In the genomic region with DNA sequence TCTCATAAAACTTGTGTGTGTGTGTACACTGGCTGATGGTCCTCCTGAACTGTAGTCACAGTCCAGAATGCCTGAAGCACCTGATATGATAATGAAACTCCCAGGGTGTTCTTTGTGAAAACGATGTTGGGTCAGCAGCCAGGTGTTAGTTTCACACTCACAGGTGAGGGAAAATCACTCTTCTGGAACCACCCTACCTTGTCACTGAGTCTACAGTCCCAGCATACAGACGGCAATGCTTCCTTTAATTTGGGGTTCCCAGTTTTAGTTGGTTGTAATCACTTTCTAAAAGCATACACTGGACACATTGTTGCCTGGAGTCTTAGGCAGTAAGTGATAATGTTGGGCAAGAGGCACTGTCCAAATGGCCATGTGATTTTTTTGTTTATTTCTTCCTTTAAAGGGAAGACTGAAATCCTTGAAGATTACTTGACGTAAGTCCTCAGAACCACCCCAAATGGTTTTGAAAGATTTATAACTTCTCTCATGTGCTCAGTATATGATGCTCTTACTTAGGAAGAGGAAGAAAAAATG, we compare ENCODE assay signal across 9 cellular contexts. TPM values are rescaled to one million over a fixed set of nuclear protein-coding genes. Genes with fewer than 3 reads are reported as not detected.
A peak's percentile ranks its signal among the peaks of the same experiment; 100 is the strongest.
DNase-seq lines count a peak whose midpoint lies in the region; ATAC-seq and TF ChIP-seq lines count a peak whose summit lies in the region.
"Had no signal": no experiment of that assay in that cellular context is flagged by ENCODE, and none has a peak within 500 bp of the region (broad histone marks: within the 10 kb centered on the region; RNA-seq: fewer than 3 reads in every experiment).

No MANE protein-coding gene starts in this region.

- WGBS in heart left ventricle, 4 donors, result 48 to 61% (median 55%) methylated on average over 3 of the region's 3 CpGs
- 61 to 71% methylated on average over 3 of the region's 3 CpGs for WGBS in aorta, 2 donors

- CTCF ChIA-PET in CD4-positive, alpha-beta T cell (lab: Charles Lee), result no interaction called here

- no peaks in the 10 kb centered on the region for H3K36me3 Mint-ChIP-seq in CD4-positive, alpha-beta T cell (ENCODE audit: low read depth)

- no peaks in the 10 kb centered on the region for H3K27me3 ChIP-seq in heart left ventricle
- no peaks in the 10 kb centered on the region for H3K27me3 ChIP-seq in aorta (ENCODE audit: control insufficient read depth in 1 of 2, insufficient read depth in 2 of 2, low read length in 1 of 2)
- no peaks in the 10 kb centered on the region for H3K27me3 ChIP-seq in CD4-positive, alpha-beta T cell (ENCODE audit: control insufficient read depth, insufficient read depth, low read length)

- no peak overlapping the region for H3K27ac Mint-ChIP-seq in CD4-positive, alpha-beta T cell

- H3K4me1 ChIP-seq in heart left ventricle, result peaks cover 8 to 85% (median 70%) of the 10 kb centered on the region in 12 donors
- H3K4me1 ChIP-seq in aorta (ENCODE audit: control insufficient read depth in 1 of 2, insufficient read depth in 2 of 2, low read length in 2 of 2), result no peaks in the 10 kb centered on the region

- H3K4me3 ChIP-seq in heart left ventricle (peak overlapping the region in 1 of 12 donors; percentile 17), aorta (ENCODE audit: low read length in 2 of 2) (no peak overlapping the region)

- peak overlapping the region; percentile 45 to 94 (median 77) for H3K27ac ChIP-seq in heart left ventricle
- no peak overlapping the region for H3K27ac ChIP-seq in aorta (ENCODE audit: low read depth in 1 of 2, low read length in 2 of 2)
- no peak overlapping the region for H3K27ac ChIP-seq in CD4-positive, alpha-beta T cell (ENCODE audit: low read depth, low read length)

- no peak for TF ChIP-seq POLR2A in heart left ventricle (IDR thresholded peaks at IDR 0.05)

- POLR2A ChIA-PET in CD4-positive, alpha-beta T cell (lab: Charles Lee), result interaction anchor here (0.9 to 1.4 kb wide), 2 partner anchors 10 kb away, joined by 3 to 10 read pairs; no protein-coding TSS in a partner anchor

- H3K36me3 ChIP-seq in heart left ventricle (no peaks in the 10 kb centered on the region), aorta (ENCODE audit: control insufficient read depth in 1 of 2, insufficient read depth in 2 of 2, low read length in 1 of 2) (no peaks in the 10 kb centered on the region)

- TF ChIP-seq CTCF in heart left ventricle (IDR thresholded peaks at IDR 0.05), result no peak
- TF ChIP-seq CTCF in CD4-positive, alpha-beta T cell (IDR thresholded peaks at IDR 0.05), result no peak

- ATAC-seq in Right ventricle myocardium inferior, result peak; percentile 68
- ATAC-seq in HG03521 (IDR thresholded peaks at IDR 0.05; ENCODE audit: unreplicated experiment), result peak; percentile 69
- ATAC-seq in heart left ventricle, result peak; percentile 3 to 37 (median 16)
- ATAC-seq in aorta (ENCODE audit: low FRiP score), result peak; percentile 73
- no peak for ATAC-seq in CD4-positive, alpha-beta T cell (ENCODE audit: poor library complexity)

- peaks cover 43% of the 10 kb centered on the region for H3K4me1 Mint-ChIP-seq in CD4-positive, alpha-beta T cell (ENCODE audit: low read depth)

- no peak overlapping the region for H3K4me3 Mint-ChIP-seq in CD4-positive, alpha-beta T cell
- H3K4me3 Mint-ChIP-seq: nephron progenitor cell had no signal

- DNase-seq in Right ventricle myocardium inferior (ENCODE audit: missing footprints) (no peak), cardiac septum (ENCODE audit: low spot score) (no peak), heart left ventricle (peak in 2 of 5 donors; percentile 8 to 16), aorta (no peak), AG08395 (ENCODE audit: low spot score) (no peak), GDM1 (lab: John Stamatoyannopoulos, UW) (no peak)
- DNase-seq in CD4-positive, alpha-beta T cell, result no peak
- DNase-seq: nephron progenitor cell had no signal

- H3K9me3 ChIP-seq in heart left ventricle (no peaks in the 10 kb centered on the region), aorta (ENCODE audit: control insufficient read depth, low read length) (no peaks in the 10 kb centered on the region)
- H3K9me3 ChIP-seq in CD4-positive, alpha-beta T cell (ENCODE audit: control insufficient read depth, low read length), result no peaks in the 10 kb centered on the region

- no peaks in the 10 kb centered on the region for H3K27me3 Mint-ChIP-seq in CD4-positive, alpha-beta T cell

- H3K9me3 Mint-ChIP-seq in CD4-positive, alpha-beta T cell, result no peaks in the 10 kb centered on the region

- intact Hi-C loops in Right ventricle myocardium inferior (cut with DNase I) (no loop called here), cardiac septum (cut with DNase I) (no loop called here), heart left ventricle (cut with DNase I) (no loop called here), aorta (cut with DNase I) (no loop called here)
- intact Hi-C loops in CD4-positive, alpha-beta T cell (cut with DNase I, micrococcal nuclease), result no loop called here

RNA-seq across cellular contexts. Expression of gene MGAT1, which starts 18.2 kb away (rescaled TPM):
- total RNA-seq in Right ventricle myocardium inferior (76.0 TPM), cardiac septum (66.0 TPM), heart left ventricle (100 to 1,000 TPM in 3 of 9 donors, 10 to 100 TPM in 6; 50.9 to 162 (median 83.5) TPM), aorta (100 to 1,000 TPM; 143 to 180 TPM)
- polyA plus RNA-seq in heart left ventricle (100 to 1,000 TPM in 1 of 2 donors, 10 to 100 TPM in 1; 64.5 to 199 TPM), aorta (10 to 100 TPM; 60.5 to 79.5 TPM)
- 10 to 100 TPM; 49.0 to 60.2 TPM for total RNA-seq in CD4-positive, alpha-beta T cell

RNA-seq across cellular contexts. Expression of gene ZFP62, which starts 40.2 kb away (rescaled TPM):
- total RNA-seq in Right ventricle myocardium inferior, result 14.7 TPM
- total RNA-seq in cardiac septum, result 19.4 TPM
- 10 to 100 TPM in 8 of 9 donors, 1 to 10 TPM in 1; 9.4 to 18.6 (median 13.8) TPM for total RNA-seq in heart left ventricle
- 10 to 100 TPM; 10.6 to 13.6 TPM for polyA plus RNA-seq in heart left ventricle
- total RNA-seq in aorta, result 10 to 100 TPM; 20.2 to 24.7 TPM
- polyA plus RNA-seq in aorta, result 10 to 100 TPM in 1 of 2 donors, 1 to 10 TPM in 1; 6.5 to 12.0 TPM
- 10 to 100 TPM; 22.6 to 24.9 TPM for total RNA-seq in CD4-positive, alpha-beta T cell

Comparison
In these comparisons a context has a peak if more than half of its experiments do, and no peak if none do; other contexts are left out.
1. H3K27ac ChIP-seq: peak in heart left ventricle (12 of 12); none in aorta (0 of 2) and CD4-positive, alpha-beta T cell (single experiment).